ENCODE assay signal across 9 cellular contexts in genomic region chr15:51982013-51982769, GRCh38. TPM values are rescaled to one million over a fixed set of nuclear protein-coding genes. Genes with fewer than 3 reads are reported as not detected.
DNase-seq lines count a peak whose midpoint lies in the region; ATAC-seq and TF ChIP-seq lines count a peak whose summit lies in the region.
"Had no signal": no experiment of that assay in that cellular context is flagged by ENCODE, and none has a peak within 500 bp of the region (broad histone marks: within the 10 kb centered on the region; RNA-seq: fewer than 3 reads in every experiment).

No MANE protein-coding gene starts in this region.

- TF ChIP-seq POLR2A in GM18951 (IDR thresholded peaks at IDR 0.05; ENCODE audit: extremely low read depth, insufficient read depth, insufficient read length) = peak; percentile 37
- TF ChIP-seq POLR2A in transverse colon (IDR thresholded peaks at IDR 0.05) = no peak

- H3K9me3 ChIP-seq in CD4-positive, alpha-beta memory T cell (ENCODE audit: control insufficient read depth in 1 of 2, low read length in 2 of 2) = no peaks in the 10 kb centered on the region
- no peaks in the 10 kb centered on the region for H3K9me3 ChIP-seq in transverse colon
- H3K9me3 ChIP-seq: ascending aorta had no signal

- 11 to 24% methylated on average over 3 to 7 of the region's 7 CpGs for WGBS in transverse colon (ENCODE audit: low coverage in 1 of 2), 2 donors

- CTCF ChIA-PET in CD4-positive, alpha-beta memory T cell (lab: Charles Lee; ENCODE audit: partially characterized antibody) = interaction anchor here (0.7 to 7.9 kb wide), 7 partner anchors 10 to 243 kb away, joined by 3 to 101 read pairs (median 6); partner anchors contain the start of gene LEO1

- in situ Hi-C loops in GM18951 (cut with MboI; ENCODE audit: low sequenced_read_pairs, unreplicated experiment) = loop anchor here (25.0 kb wide), 1 partner anchor 105 kb away; no protein-coding TSS in a partner anchor
- in situ Hi-C loops in transverse colon (cut with MboI; ENCODE audit: low pct_ligation_motif_present in 1 of 4, low pct_unique_long_range_greater_than_20kb in 1 of 4, low sequenced_read_pairs in 3 of 4) = loop anchor here in 1 of 4 donors (25.0 kb wide), 1 partner anchor 155 kb away; no protein-coding TSS in a partner anchor

- no peak for TF ChIP-seq EP300 in transverse colon (IDR thresholded peaks at IDR 0.05; ENCODE audit: low read depth)

- TF ChIP-seq CTCF in epithelial cell of esophagus (IDR thresholded peaks at IDR 0.05; ENCODE audit: insufficient read depth, low read depth, low read length, missing control alignments) (peak; percentile 62), transverse colon (IDR thresholded peaks at IDR 0.05) (peak; percentile 32 to 79 (median 43))

- no peak overlapping the region for H3K4me3 ChIP-seq in CD4-positive, alpha-beta memory T cell (ENCODE audit: low read length in 2 of 2)
- H3K4me3 ChIP-seq in epithelial cell of esophagus (ENCODE audit: low read length) (no peak overlapping the region), transverse colon (peak overlapping the region in 2 of 4 donors; percentile 1 to 14)

- intact Hi-C loops in CD4-positive, alpha-beta memory T cell (cut with micrococcal nuclease) = loop anchor here (1.0 kb wide), 7 partner anchors 11 to 245 kb away; partner anchors contain the start of genes LEO1 and MAPK6
- intact Hi-C loops in transverse colon (cut with DNase I; ENCODE audit: low total_unique reads) = no loop called here

- peak; percentile 61 to 72 (median 66) for DNase-seq in CD4-positive, alpha-beta memory T cell
- peak; percentile 19 to 82 for DNase-seq in NCI-H524 (lab: John Stamatoyannopoulos, UW)
- peak; percentile 53 to 66 for DNase-seq in activated CD4-positive, alpha-beta T cell treated with anti-CD3 and anti-CD28 coated beads, Interleukin-2, amount 50 U/mL, for 48 hours
- peak; percentile 77 for DNase-seq in epithelial cell of esophagus (ENCODE audit: low read depth)
- DNase-seq in naive thymus-derived CD8-positive, alpha-beta T cell = peak in 8 of 10 donors; percentile 2 to 72 (median 43)
- no peak for DNase-seq in transverse colon

- H3K4me1 Mint-ChIP-seq in CD4-positive, alpha-beta memory T cell = peaks cover 9 to 10% (median 10%) of the 10 kb centered on the region in 4 donors
- peaks cover 6 to 14% (median 11%) of the 10 kb centered on the region in 4 donors for H3K4me1 Mint-ChIP-seq in naive thymus-derived CD8-positive, alpha-beta T cell

- H3K27me3 Mint-ChIP-seq in CD4-positive, alpha-beta memory T cell = no peaks in the 10 kb centered on the region
- H3K27me3 Mint-ChIP-seq in naive thymus-derived CD8-positive, alpha-beta T cell = no peaks in the 10 kb centered on the region

- H3K27me3 ChIP-seq in CD4-positive, alpha-beta memory T cell (ENCODE audit: insufficient read depth, low read length) = no peaks in the 10 kb centered on the region
- H3K27me3 ChIP-seq in transverse colon = no peaks in the 10 kb centered on the region
- H3K27me3 ChIP-seq: ascending aorta had no signal

- H3K36me3 ChIP-seq in CD4-positive, alpha-beta memory T cell (ENCODE audit: insufficient read depth, low read length) = no peaks in the 10 kb centered on the region
- no peaks in the 10 kb centered on the region for H3K36me3 ChIP-seq in transverse colon
- H3K36me3 ChIP-seq: ascending aorta had no signal

- POLR2A ChIA-PET in CD4-positive, alpha-beta memory T cell (lab: Charles Lee; ENCODE audit: partially characterized antibody) = interaction anchor here (0.7 to 1.9 kb wide), 5 partner anchors 10 to 197 kb away, joined by 3 to 23 read pairs (median 3); partner anchors contain the start of gene LEO1
- POLR2A ChIA-PET in naive thymus-derived CD8-positive, alpha-beta T cell (lab: Charles Lee) = interaction anchor here (0.7 to 2.9 kb wide), 2 partner anchors 10 to 238 kb away, joined by 6 to 16 read pairs; partner anchors contain the start of gene LEO1

- peaks cover 13% of the 10 kb centered on the region for H3K4me1 ChIP-seq in CD4-positive, alpha-beta memory T cell (ENCODE audit: insufficient read depth, low read length)
- peaks cover 8 to 25% (median 14%) of the 10 kb centered on the region in 4 donors for H3K4me1 ChIP-seq in transverse colon
- H3K4me1 ChIP-seq: ascending aorta had no signal

- peak overlapping the region; percentile 69 to 87 (median 80) for H3K4me3 Mint-ChIP-seq in CD4-positive, alpha-beta memory T cell
- H3K4me3 Mint-ChIP-seq in naive thymus-derived CD8-positive, alpha-beta T cell = peak overlapping the region; percentile 48 to 87 (median 80)

- H3K9me3 Mint-ChIP-seq in CD4-positive, alpha-beta memory T cell = no peaks in the 10 kb centered on the region
- H3K9me3 Mint-ChIP-seq in naive thymus-derived CD8-positive, alpha-beta T cell = no peaks in the 10 kb centered on the region

- ATAC-seq in HG03103 (IDR thresholded peaks at IDR 0.05; ENCODE audit: low read depth, unreplicated experiment) = peak; percentile 96
- peak; percentile 98 to 99 for ATAC-seq in naive thymus-derived CD8-positive, alpha-beta T cell

- peak overlapping the region; percentile 15 to 94 (median 83) for H3K27ac Mint-ChIP-seq in CD4-positive, alpha-beta memory T cell
- peak overlapping the region; percentile 63 to 90 (median 79) for H3K27ac Mint-ChIP-seq in naive thymus-derived CD8-positive, alpha-beta T cell

- H3K27ac ChIP-seq in CD4-positive, alpha-beta memory T cell (ENCODE audit: low read depth, low read length) = no peak overlapping the region
- peak overlapping the region; percentile 66 to 83 (median 77) for H3K27ac ChIP-seq in transverse colon

- no peaks in the 10 kb centered on the region for H3K36me3 Mint-ChIP-seq in CD4-positive, alpha-beta memory T cell
- H3K36me3 Mint-ChIP-seq in naive thymus-derived CD8-positive, alpha-beta T cell = peaks cover 0 to 3% (median 0%) of the 10 kb centered on the region in 3 donors

RNA-seq across cellular contexts. Expression of gene LEO1, which starts 10.6 kb away (rescaled TPM):
- 10 to 100 TPM; 21.7 to 22.2 TPM for total RNA-seq in CD4-positive, alpha-beta memory T cell
- polyA plus RNA-seq in CD4-positive, alpha-beta memory T cell = 10 to 100 TPM; 12.6 to 28.0 TPM
- total RNA-seq in naive thymus-derived CD8-positive, alpha-beta T cell = 10 to 100 TPM; 20.2 to 20.9 TPM
- 10 to 100 TPM; 15.0 to 26.5 (median 19.6) TPM for polyA plus RNA-seq in naive thymus-derived CD8-positive, alpha-beta T cell
- 10 to 100 TPM; 27.2 to 38.2 (median 30.9) TPM for total RNA-seq in transverse colon

RNA-seq across cellular contexts. Expression of gene MAPK6, which starts 36.8 kb away (rescaled TPM):
- total RNA-seq in CD4-positive, alpha-beta memory T cell = 10 to 100 TPM; 18.2 to 24.0 TPM
- 1 to 10 TPM; 7.1 to 8.0 TPM for polyA plus RNA-seq in CD4-positive, alpha-beta memory T cell
- total RNA-seq in naive thymus-derived CD8-positive, alpha-beta T cell = 10 to 100 TPM; 19.8 to 21.7 TPM
- polyA plus RNA-seq in naive thymus-derived CD8-positive, alpha-beta T cell = 1 to 10 TPM; 5.3 to 6.3 (median 5.4) TPM
- 10 to 100 TPM; 30.3 to 69.4 (median 42.0) TPM for total RNA-seq in transverse colon
